10 cellular contexts compared by ENCODE assay signal in the genomic region with DNA sequence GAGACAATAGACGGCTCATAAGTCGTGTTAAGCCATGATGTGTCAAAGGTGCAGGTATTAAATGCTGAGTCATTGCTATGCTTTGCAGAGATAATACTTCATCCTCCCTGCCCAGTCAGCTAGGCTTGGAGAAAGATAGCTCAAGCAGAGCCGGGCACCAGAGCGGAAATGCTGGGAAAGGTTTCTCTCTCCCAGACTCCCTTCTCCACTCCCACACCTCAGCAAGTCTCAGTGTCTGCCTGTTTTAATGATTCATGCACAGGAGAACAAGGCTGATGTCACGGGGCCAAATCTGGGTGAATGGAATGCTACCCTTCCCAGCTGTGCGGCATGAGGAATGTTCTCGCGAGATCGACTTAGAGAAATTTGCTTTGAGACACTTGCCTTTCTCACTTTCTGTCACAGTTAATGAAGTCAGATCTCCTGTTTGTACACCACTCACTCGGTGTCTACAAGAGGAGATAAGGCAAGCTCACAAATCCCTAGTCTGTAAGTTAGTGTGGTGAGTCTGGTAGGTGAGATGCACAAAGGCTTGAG.
DNase-seq lines count a peak whose midpoint lies in the region; ATAC-seq, FAIRE-seq and TF ChIP-seq lines count a peak whose summit lies in the region.
"Had no signal": no experiment of that assay in that cellular context is flagged by ENCODE, and none has a peak within 500 bp of the region (broad histone marks: within the 10 kb centered on the region; RNA-seq: fewer than 3 reads in every experiment).

No MANE protein-coding gene starts in this region.

- H3K27me3 ChIP-seq in GM23338 (ENCODE audit: insufficient read depth), result no peaks in the 10 kb centered on the region
- H3K27me3 ChIP-seq in SJCRH30, result no peaks in the 10 kb centered on the region
- no peaks in the 10 kb centered on the region for H3K27me3 ChIP-seq in pancreas

- H3K27ac ChIP-seq in GM23338 (ENCODE audit: low read depth), result 0 out of 2 replicates have a peak overlapping the region, but pooled peaks have one; percentile 53
- H3K27ac ChIP-seq in SJCRH30, result peak overlapping the region; percentile 33
- no peak overlapping the region for H3K27ac ChIP-seq in pancreas

- H3K79me2 ChIP-seq in GM23338 (replicated peaks; ENCODE audit: insufficient read depth), result peaks cover 6% of the 10 kb centered on the region

- H3K9me2 ChIP-seq in GM23338 (ENCODE audit: insufficient read depth), result no peaks in the 10 kb centered on the region

- H3K36me3 ChIP-seq in GM23338 (ENCODE audit: insufficient read depth) (no peaks in the 10 kb centered on the region), SJCRH30 (no peaks in the 10 kb centered on the region), pancreas (no peaks in the 10 kb centered on the region)

- H2AFZ ChIP-seq in GM23338, result no peak overlapping the region

- no peaks in the 10 kb centered on the region for H3K36me3 Mint-ChIP-seq in GM23338 (ENCODE audit: low read depth)
- H3K36me3 Mint-ChIP-seq: activated naive CD4-positive, alpha-beta T cell treated with anti-CD3 and anti-CD28 coated beads, Interleukin-2, amount 10 ng/mL, durations not matched to agents 7 days and 5 days had no signal

- no peaks in the 10 kb centered on the region for H4K20me1 ChIP-seq in GM23338 (replicated peaks; ENCODE audit: insufficient read depth)

- H3K4me1 ChIP-seq in GM23338 (ENCODE audit: insufficient read depth), result peaks cover 64% of the 10 kb centered on the region
- H3K4me1 ChIP-seq in SJCRH30, result peaks cover 26% of the 10 kb centered on the region
- H3K4me1 ChIP-seq in pancreas, result no peaks in the 10 kb centered on the region

- FAIRE-seq in pancreas (lab: Jason Lieb, UNC), result no peak

- H3K4me1 Mint-ChIP-seq in GM23338, result peaks cover 72% of the 10 kb centered on the region

- H3K9me3 ChIP-seq in SJCRH30 (replicated peaks) (no peaks in the 10 kb centered on the region), pancreas (no peaks in the 10 kb centered on the region)

- no peaks in the 10 kb centered on the region for H3K9me3 Mint-ChIP-seq in GM23338
- H3K9me3 Mint-ChIP-seq: activated naive CD4-positive, alpha-beta T cell treated with anti-CD3 and anti-CD28 coated beads, Interleukin-2, amount 10 ng/mL, durations not matched to agents 7 days and 5 days had no signal

- H3K4me3 ChIP-seq in GM23338 (no peak overlapping the region), SJCRH30 (no peak overlapping the region), pancreas (no peak overlapping the region)

- 33 to 38% methylated on average over 10 of the region's 10 CpGs for WGBS in pancreas, 2 donors

- DNase-seq in GM23338 (ENCODE audit: low spot score), result peak; percentile 68
- DNase-seq in SJCRH30, result peak; percentile 79 to 84
- DNase-seq in fibroblast of gingiva (ENCODE audit: low read depth), result peak; percentile 12
- peak in 1 of 6 donors; percentile 12 for DNase-seq in pancreas
- no peak for DNase-seq in NCI-H510A (lab: John Stamatoyannopoulos, UW)
- DNase-seq in stimulated activated naive CD8-positive, alpha-beta T cell treated with anti-CD3 and anti-CD28 coated beads, Interleukin-15, Interleukin-2, amounts not matched to agents 100 U/mL and 50 U/mL, for 24 hours, result no peak
- DNase-seq: activated naive CD4-positive, alpha-beta T cell treated with anti-CD3 and anti-CD28 coated beads, Interleukin-2, amount 10 ng/mL, durations not matched to agents 7 days and 5 days; T-helper 17 cell had no signal

- H3F3A ChIP-seq in GM23338 (replicated peaks; ENCODE audit: low read depth), result no peaks in the 10 kb centered on the region

- intact Hi-C loops in pancreas (cut with DNase I), result no loop called here

- H3K4me3 Mint-ChIP-seq in GM23338, result no peak overlapping the region
- H3K4me3 Mint-ChIP-seq: activated naive CD4-positive, alpha-beta T cell treated with anti-CD3 and anti-CD28 coated beads, Interleukin-2, amount 10 ng/mL, durations not matched to agents 7 days and 5 days; T-helper 17 cell had no signal

- ATAC-seq in GM23338, result peak; percentile 13; the same call in 1 of the 3 replicates
- peak; percentile 35 to 58 (median 47) for ATAC-seq in pancreas
- no peak for ATAC-seq in HG03354 (IDR thresholded peaks at IDR 0.05; ENCODE audit: poor library complexity, severe bottlenecking, unreplicated experiment)
- no peak for ATAC-seq in HG03280 (IDR thresholded peaks at IDR 0.05; ENCODE audit: unreplicated experiment)
- ATAC-seq in stimulated activated naive CD8-positive, alpha-beta T cell treated with anti-CD3 and anti-CD28 coated beads, Interleukin-15, Interleukin-2, amounts not matched to agents 100 U/mL and 50 U/mL, for 24 hours, result no peak
- ATAC-seq: T-helper 17 cell had no signal

- H3K27ac Mint-ChIP-seq in GM23338, result peak overlapping the region; percentile 36; the same call in 1 of the 2 replicates
- H3K27ac Mint-ChIP-seq: activated naive CD4-positive, alpha-beta T cell treated with anti-CD3 and anti-CD28 coated beads, Interleukin-2, amount 10 ng/mL, durations not matched to agents 7 days and 5 days; T-helper 17 cell had no signal

- TF ChIP-seq CTCF in GM23338 (conservative IDR thresholded peaks at IDR 0.05; ENCODE audit: low read depth in 2 of 2), result no peak
- no peak for TF ChIP-seq CTCF in pancreas (IDR thresholded peaks at IDR 0.05)

- H3K27me3 Mint-ChIP-seq in GM23338 (ENCODE audit: insufficient read depth, low read depth, poor library complexity), result peaks cover 5% of the 10 kb centered on the region

- peak overlapping the region; percentile 23 for H3K4me2 ChIP-seq in GM23338

TF ChIP-seq in GM23338, 12 proteins besides CTCF, POLR2A, EP300 and RAD21 (continues in another document):
- TF ChIP-seq, protein P1, sequence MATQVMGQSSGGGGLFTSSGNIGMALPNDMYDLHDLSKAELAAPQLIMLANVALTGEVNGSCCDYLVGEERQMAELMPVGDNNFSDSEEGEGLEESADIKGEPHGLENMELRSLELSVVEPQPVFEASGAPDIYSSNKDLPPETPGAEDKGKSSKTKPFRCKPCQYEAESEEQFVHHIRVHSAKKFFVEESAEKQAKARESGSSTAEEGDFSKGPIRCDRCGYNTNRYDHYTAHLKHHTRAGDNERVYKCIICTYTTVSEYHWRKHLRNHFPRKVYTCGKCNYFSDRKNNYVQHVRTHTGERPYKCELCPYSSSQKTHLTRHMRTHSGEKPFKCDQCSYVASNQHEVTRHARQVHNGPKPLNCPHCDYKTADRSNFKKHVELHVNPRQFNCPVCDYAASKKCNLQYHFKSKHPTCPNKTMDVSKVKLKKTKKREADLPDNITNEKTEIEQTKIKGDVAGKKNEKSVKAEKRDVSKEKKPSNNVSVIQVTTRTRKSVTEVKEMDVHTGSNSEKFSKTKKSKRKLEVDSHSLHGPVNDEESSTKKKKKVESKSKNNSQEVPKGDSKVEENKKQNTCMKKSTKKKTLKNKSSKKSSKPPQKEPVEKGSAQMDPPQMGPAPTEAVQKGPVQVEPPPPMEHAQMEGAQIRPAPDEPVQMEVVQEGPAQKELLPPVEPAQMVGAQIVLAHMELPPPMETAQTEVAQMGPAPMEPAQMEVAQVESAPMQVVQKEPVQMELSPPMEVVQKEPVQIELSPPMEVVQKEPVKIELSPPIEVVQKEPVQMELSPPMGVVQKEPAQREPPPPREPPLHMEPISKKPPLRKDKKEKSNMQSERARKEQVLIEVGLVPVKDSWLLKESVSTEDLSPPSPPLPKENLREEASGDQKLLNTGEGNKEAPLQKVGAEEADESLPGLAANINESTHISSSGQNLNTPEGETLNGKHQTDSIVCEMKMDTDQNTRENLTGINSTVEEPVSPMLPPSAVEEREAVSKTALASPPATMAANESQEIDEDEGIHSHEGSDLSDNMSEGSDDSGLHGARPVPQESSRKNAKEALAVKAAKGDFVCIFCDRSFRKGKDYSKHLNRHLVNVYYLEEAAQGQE (IDR thresholded peaks at IDR 0.05; ENCODE audit: unreplicated experiment), result no peak
- TF ChIP-seq JUNB (IDR thresholded peaks at IDR 0.05; ENCODE audit: unreplicated experiment), result no peak
- no peak for TF ChIP-seq POLR2AphosphoS5 (IDR thresholded peaks at IDR 0.05; ENCODE audit: low read depth)
- no peak for TF ChIP-seq ZNF114 (CRISPR knock-in tag; IDR thresholded peaks at IDR 0.05)
- TF ChIP-seq, protein P2, sequence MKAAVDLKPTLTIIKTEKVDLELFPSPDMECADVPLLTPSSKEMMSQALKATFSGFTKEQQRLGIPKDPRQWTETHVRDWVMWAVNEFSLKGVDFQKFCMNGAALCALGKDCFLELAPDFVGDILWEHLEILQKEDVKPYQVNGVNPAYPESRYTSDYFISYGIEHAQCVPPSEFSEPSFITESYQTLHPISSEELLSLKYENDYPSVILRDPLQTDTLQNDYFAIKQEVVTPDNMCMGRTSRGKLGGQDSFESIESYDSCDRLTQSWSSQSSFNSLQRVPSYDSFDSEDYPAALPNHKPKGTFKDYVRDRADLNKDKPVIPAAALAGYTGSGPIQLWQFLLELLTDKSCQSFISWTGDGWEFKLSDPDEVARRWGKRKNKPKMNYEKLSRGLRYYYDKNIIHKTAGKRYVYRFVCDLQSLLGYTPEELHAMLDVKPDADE (IDR thresholded peaks at IDR 0.05), result no peak
- no peak for TF ChIP-seq CREB1 (CRISPR knock-in tag; IDR thresholded peaks at IDR 0.05; ENCODE audit: low read depth)

Comparison
In these comparisons a context has a peak if more than half of its experiments do, and no peak if none do; other contexts are left out.
1. ATAC-seq: peak in GM23338 (single experiment) and pancreas (4 of 4); none in HG03354 (single experiment), HG03280 (single experiment) and stimulated activated naive CD8-positive, alpha-beta T cell treated with anti-CD3 and anti-CD28 coated beads, Interleukin-15, Interleukin-2, amounts not matched to agents 100 U/mL and 50 U/mL, for 24 hours (single experiment).
2. DNase-seq: peak in GM23338 (single experiment), SJCRH30 (2 of 2) and fibroblast of gingiva (single experiment); none in NCI-H510A (single experiment) and stimulated activated naive CD8-positive, alpha-beta T cell treated with anti-CD3 and anti-CD28 coated beads, Interleukin-15, Interleukin-2, amounts not matched to agents 100 U/mL and 50 U/mL, for 24 hours (single experiment).
3. H3K27ac ChIP-seq: peak in GM23338 (single experiment) and SJCRH30 (single experiment); none in pancreas (0 of 4).